19 cellular contexts compared by ENCODE assay signal in the genomic region with DNA sequence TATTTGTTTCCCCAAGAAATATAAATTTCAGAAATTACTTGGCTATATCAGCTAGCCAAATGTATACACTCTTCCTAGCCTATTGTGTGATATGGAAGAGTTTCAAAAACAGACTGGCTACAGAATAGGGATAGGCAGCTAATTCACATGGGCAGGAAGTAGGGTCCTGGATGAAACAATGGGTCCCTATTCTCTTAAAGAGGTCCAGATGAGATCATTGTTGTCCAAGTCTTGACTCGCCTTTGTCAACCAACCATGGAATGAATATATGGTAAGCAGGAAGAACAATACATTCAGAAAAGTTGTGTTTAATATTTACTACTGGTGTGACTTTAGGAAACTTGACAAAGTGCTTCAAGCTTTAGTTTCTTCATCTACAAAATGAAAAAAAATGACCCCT.
"Had no signal": no experiment of that assay in that cellular context is flagged by ENCODE, and none has a peak within 500 bp of the region (broad histone marks: within the 10 kb centered on the region; RNA-seq: fewer than 3 reads in every experiment).

No MANE protein-coding gene starts in this region.

- DNase-seq: activated CD4-positive, alpha-beta T cell treated with anti-CD3 and anti-CD28 coated beads for 36 hours; activated CD8-positive, alpha-beta T cell treated with anti-CD3 and anti-CD28 coated beads for 36 hours; activated effector memory CD4-positive, alpha-beta T cell treated with anti-CD3 and anti-CD28 coated beads, Interleukin-2, amount 50 U/mL, for 16 hours; activated T-cell treated with anti-CD3 and anti-CD28 coated beads, Interleukin-2, amount 50 U/mL, for 4 hours; central memory CD4-positive, alpha-beta T cell; colonic mucosa; effector CD4-positive, alpha-beta T cell; hippocampal formation; left ventricle myocardium superior; nephron progenitor cell; occipital lobe; psoas muscle; sigmoid colon; spleen; stimulated activated naive CD8-positive, alpha-beta T cell treated with anti-CD3 and anti-CD28 coated beads, Interleukin-15, amount 100 ng/mL, for 72 hours; T-helper 17 cell; testis; upper lobe of right lung had no signal

- ATAC-seq: activated CD4-positive, alpha-beta T cell treated with anti-CD3 and anti-CD28 coated beads for 36 hours; activated CD8-positive, alpha-beta T cell treated with anti-CD3 and anti-CD28 coated beads for 36 hours; activated naive CD4-positive, alpha-beta T cell treated with anti-CD3 and anti-CD28 coated beads, Interleukin-2, amount 50 U/mL, for 72 hours; activated T-cell treated with anti-CD3 and anti-CD28 coated beads, Interleukin-2, amount 50 U/mL, for 4 hours; left ventricle myocardium superior; psoas muscle; stimulated activated naive CD8-positive, alpha-beta T cell treated with anti-CD3 and anti-CD28 coated beads, Interleukin-15, amount 100 ng/mL, for 72 hours; T-helper 17 cell; upper lobe of right lung had no signal
